14 cellular contexts compared by ENCODE assay signal in the genomic region with DNA sequence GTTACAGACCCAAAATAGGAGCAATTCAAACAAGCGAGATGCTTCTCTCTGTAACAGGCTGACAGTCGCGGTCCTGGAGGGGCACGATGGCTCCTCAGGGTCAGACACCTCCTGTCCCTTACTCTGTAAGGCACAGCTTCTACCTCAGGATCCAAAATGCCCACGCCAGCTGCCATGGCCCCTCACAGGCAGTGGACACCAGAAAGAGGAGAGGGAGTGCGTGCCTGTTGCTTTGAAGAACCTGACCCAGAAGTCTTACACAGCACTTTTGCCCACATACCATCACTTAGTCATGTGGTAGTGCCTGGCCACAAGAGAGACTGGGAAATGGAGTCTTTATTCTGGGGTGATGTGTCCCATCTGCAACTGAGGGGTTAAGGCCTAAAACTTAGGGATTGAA. TPM values are rescaled to one million over a fixed set of nuclear protein-coding genes. Genes with fewer than 3 reads are reported as not detected.
DNase-seq lines count a peak whose midpoint lies in the region; ATAC-seq and TF ChIP-seq lines count a peak whose summit lies in the region.
"Had no signal": no experiment of that assay in that cellular context is flagged by ENCODE, and none has a peak within 500 bp of the region (broad histone marks: within the 10 kb centered on the region; RNA-seq: fewer than 3 reads in every experiment).

No MANE protein-coding gene starts in this region.

- no peaks in the 10 kb centered on the region for H4K20me1 ChIP-seq in SK-N-SH (ENCODE audit: insufficient read depth)

- no peak for TF ChIP-seq EP300 in SK-N-SH (IDR thresholded peaks at IDR 0.05; ENCODE audit: borderline replicate concordance in 1 of 2, low read depth in 1 of 2, low read length in 1 of 2)

- no peak overlapping the region for H3K27ac ChIP-seq in CD4-positive, CD25-positive, alpha-beta regulatory T cell (ENCODE audit: insufficient read depth, low read length, poor library complexity, severe bottlenecking)
- H3K27ac ChIP-seq in SK-N-SH (ENCODE audit: low read depth in 2 of 2, low read length in 1 of 2): no peak overlapping the region; a peak in 1 of 4 replicates
- H3K27ac ChIP-seq in gastrocnemius medialis: peak overlapping the region; percentile 56 to 70 (median 64)
- H3K27ac ChIP-seq: SJSA1 had no signal

- H3K27me3 ChIP-seq in CD4-positive, CD25-positive, alpha-beta regulatory T cell (ENCODE audit: control insufficient read depth, insufficient read depth, low read length): no peaks in the 10 kb centered on the region
- H3K27me3 ChIP-seq in SK-N-SH (ENCODE audit: insufficient read depth) (no peaks in the 10 kb centered on the region), gastrocnemius medialis (no peaks in the 10 kb centered on the region)
- H3K27me3 ChIP-seq: SJSA1 had no signal

- H3K4me3 ChIP-seq in CD4-positive, CD25-positive, alpha-beta regulatory T cell (ENCODE audit: low read depth, low read length): no peak overlapping the region
- H3K4me3 ChIP-seq in SK-N-SH (ENCODE audit: low read depth in 2 of 2, low read length in 1 of 2) (no peak overlapping the region), gastrocnemius medialis (no peak overlapping the region)
- H3K4me3 ChIP-seq: SJSA1 had no signal

- no peaks in the 10 kb centered on the region for H3K4me1 ChIP-seq in CD4-positive, CD25-positive, alpha-beta regulatory T cell (ENCODE audit: control insufficient read depth, insufficient read depth, low read length, poor library complexity, severe bottlenecking)
- H3K4me1 ChIP-seq in SK-N-SH (ENCODE audit: control insufficient read depth in 1 of 2, insufficient read depth in 2 of 2, low read depth in 1 of 2, low read length in 1 of 2): peaks cover 15 to 31% of the 10 kb centered on the region in 2 experiments; a peak in 3 of 4 replicates
- peaks cover 29 to 33% of the 10 kb centered on the region in 2 donors for H3K4me1 ChIP-seq in gastrocnemius medialis

- no peak overlapping the region for H3K4me3 Mint-ChIP-seq in CD4-positive, CD25-positive, alpha-beta regulatory T cell
- H3K4me3 Mint-ChIP-seq in activated naive CD4-positive, alpha-beta T cell treated with anti-CD3 and anti-CD28 coated beads for 36 hours: no peak overlapping the region
- H3K4me3 Mint-ChIP-seq: CD4-positive, alpha-beta memory T cell had no signal

- DNase-seq in CD4-positive, CD25-positive, alpha-beta regulatory T cell: no peak
- DNase-seq in SK-N-SH (no peak), hepatic stellate cell (ENCODE audit: low spot score) (peak; percentile 35), gastrocnemius medialis (no peak), HK-2 (ENCODE audit: unreplicated experiment) (no peak), DMS53 (lab: John Stamatoyannopoulos, UW) (no peak)
- no peak for DNase-seq in stimulated activated CD8-positive, alpha-beta memory T cell treated with anti-CD3 and anti-CD28 coated beads, Interleukin-4, amount 100 ng/mL, for 48 hours
- DNase-seq in activated naive CD4-positive, alpha-beta T cell treated with anti-CD3 and anti-CD28 coated beads for 36 hours: no peak
- DNase-seq: activated CD4-positive, CD25-positive, alpha-beta regulatory T cell; amniotic stem cell; CD4-positive, alpha-beta memory T cell; NCI-H1105; stimulated activated CD4-positive, alpha-beta T cell treated with anti-CD3 and anti-CD28 coated beads, Interleukin-12 subunit alpha, Interleukin-12 subunit beta, amount 100 ng/mL, for 4 hours had no signal

- TF ChIP-seq CTCF in SK-N-SH (IDR thresholded peaks at IDR 0.05) (no peak), gastrocnemius medialis (IDR thresholded peaks at IDR 0.05 in 4 of 5, conservative IDR thresholded peaks at IDR 0.05 in 1 of 5) (no peak)

- peaks cover 0 to 8% (median 4%) of the 10 kb centered on the region in 4 donors for H3K4me1 Mint-ChIP-seq in CD4-positive, CD25-positive, alpha-beta regulatory T cell
- H3K4me1 Mint-ChIP-seq in activated naive CD4-positive, alpha-beta T cell treated with anti-CD3 and anti-CD28 coated beads for 36 hours (ENCODE audit: low read depth): peaks cover 1% of the 10 kb centered on the region

- no peak for ATAC-seq in CD4-positive, CD25-positive, alpha-beta regulatory T cell (ENCODE audit: low read depth in 2 of 2)
- peak; percentile 72 to 80 for ATAC-seq in gastrocnemius medialis

- no peaks in the 10 kb centered on the region for H3K9me3 ChIP-seq in CD4-positive, CD25-positive, alpha-beta regulatory T cell (ENCODE audit: control insufficient read depth in 2 of 2, low read length in 2 of 2)
- peaks cover 2% of the 10 kb centered on the region; the same call in 1 of the 2 replicates for H3K9me3 ChIP-seq in SK-N-SH
- H3K9me3 ChIP-seq in gastrocnemius medialis: no peaks in the 10 kb centered on the region
- H3K9me3 ChIP-seq: SJSA1 had no signal

- peak overlapping the region in 2 of 3 donors; percentile 21 to 51 for H3K27ac Mint-ChIP-seq in CD4-positive, CD25-positive, alpha-beta regulatory T cell
- no peak overlapping the region for H3K27ac Mint-ChIP-seq in activated naive CD4-positive, alpha-beta T cell treated with anti-CD3 and anti-CD28 coated beads for 36 hours

- no peak overlapping the region for H2AFZ ChIP-seq in SK-N-SH (ENCODE audit: low read depth)

- no peaks in the 10 kb centered on the region for H3K36me3 ChIP-seq in CD4-positive, CD25-positive, alpha-beta regulatory T cell (ENCODE audit: control insufficient read depth, insufficient read depth, low read length)
- peaks cover 0 to under 1% of the 10 kb centered on the region in 2 experiments for H3K36me3 ChIP-seq in SK-N-SH (replicated peaks in 1 of 2; ENCODE audit: control insufficient read depth in 1 of 2, insufficient read depth in 2 of 2, low read length in 1 of 2)
- no peaks in the 10 kb centered on the region for H3K36me3 ChIP-seq in gastrocnemius medialis
- H3K36me3 ChIP-seq: SJSA1 had no signal

- peaks cover 0 to 4% (median 0%) of the 10 kb centered on the region in 7 donors for H3K9me3 Mint-ChIP-seq in CD4-positive, CD25-positive, alpha-beta regulatory T cell
- H3K9me3 Mint-ChIP-seq in activated naive CD4-positive, alpha-beta T cell treated with anti-CD3 and anti-CD28 coated beads for 36 hours: peaks cover 2% of the 10 kb centered on the region

- POLR2A ChIA-PET in SK-N-SH (lab: Yijun Ruan, JAX): no interaction called here

- CTCF ChIA-PET in SK-N-SH (lab: Yijun Ruan, JAX): interaction anchor here (0.9 to 2.3 kb wide), 4 partner anchors 37 to 91 kb away, joined by 3 to 7 read pairs (median 4); no protein-coding TSS in a partner anchor
- CTCF ChIA-PET in activated naive CD4-positive, alpha-beta T cell treated with anti-CD3 and anti-CD28 coated beads for 36 hours (lab: Charles Lee): no interaction called here

- TF ChIP-seq RAD21 in SK-N-SH (IDR thresholded peaks at IDR 0.05; ENCODE audit: low read length): no peak

- no peak overlapping the region for H3K4me2 ChIP-seq in SK-N-SH

- H3K27me3 Mint-ChIP-seq in CD4-positive, CD25-positive, alpha-beta regulatory T cell: no peaks in the 10 kb centered on the region
- no peaks in the 10 kb centered on the region for H3K27me3 Mint-ChIP-seq in activated naive CD4-positive, alpha-beta T cell treated with anti-CD3 and anti-CD28 coated beads for 36 hours (ENCODE audit: low read depth)
- H3K27me3 Mint-ChIP-seq: CD4-positive, alpha-beta memory T cell had no signal

- 99% methylated on average over 5 of the region's 6 CpGs for WGBS in SK-N-SH (ENCODE audit: low lambda C conversion rate)

- in situ Hi-C loops in gastrocnemius medialis (cut with MboI; ENCODE audit: low sequenced_read_pairs in 4 of 4): no loop called here

- no peaks in the 10 kb centered on the region for H3K9me2 ChIP-seq in SK-N-SH

- no peak overlapping the region for H3K9ac ChIP-seq in SK-N-SH

- intact Hi-C loops in gastrocnemius medialis (cut with DNase I; ENCODE audit: low total_unique reads): no loop called here
- intact Hi-C loops in activated naive CD4-positive, alpha-beta T cell treated with anti-CD3 and anti-CD28 coated beads for 36 hours (cut with micrococcal nuclease): no loop called here

- TF ChIP-seq POLR2A in gastrocnemius medialis (IDR thresholded peaks at IDR 0.05): no peak

- H3K36me3 Mint-ChIP-seq in CD4-positive, CD25-positive, alpha-beta regulatory T cell: peaks cover 12% of the 10 kb centered on the region
- H3K36me3 Mint-ChIP-seq in activated naive CD4-positive, alpha-beta T cell treated with anti-CD3 and anti-CD28 coated beads for 36 hours (ENCODE audit: low read depth): peaks cover 4% of the 10 kb centered on the region

- H3F3A ChIP-seq in SK-N-SH (replicated peaks; ENCODE audit: insufficient read depth): peaks cover 15% of the 10 kb centered on the region

- peaks cover 34% of the 10 kb centered on the region for H3K79me2 ChIP-seq in SK-N-SH (ENCODE audit: insufficient read depth)

TF ChIP-seq in SK-N-SH, 30 proteins besides CTCF, POLR2A, EP300 and RAD21:
- TF ChIP-seq FOXJ3 (CRISPR knock-in tag; IDR thresholded peaks at IDR 0.05): no peak
- TF ChIP-seq, protein P1, sequence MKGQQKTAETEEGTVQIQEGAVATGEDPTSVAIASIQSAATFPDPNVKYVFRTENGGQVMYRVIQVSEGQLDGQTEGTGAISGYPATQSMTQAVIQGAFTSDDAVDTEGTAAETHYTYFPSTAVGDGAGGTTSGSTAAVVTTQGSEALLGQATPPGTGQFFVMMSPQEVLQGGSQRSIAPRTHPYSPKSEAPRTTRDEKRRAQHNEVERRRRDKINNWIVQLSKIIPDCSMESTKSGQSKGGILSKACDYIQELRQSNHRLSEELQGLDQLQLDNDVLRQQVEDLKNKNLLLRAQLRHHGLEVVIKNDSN (IDR thresholded peaks at IDR 0.05; ENCODE audit: borderline replicate concordance, low read depth): peak; percentile 48; the same call in 1 of the 2 replicates

RNA-seq across cellular contexts. Expression of a gene that starts 11.6 kb away (rescaled TPM):
- total RNA-seq in CD4-positive, CD25-positive, alpha-beta regulatory T cell: 33.9 TPM
- 1 to 10 TPM; 5.5 to 9.2 (median 8.3) TPM for polyA plus RNA-seq in CD4-positive, CD25-positive, alpha-beta regulatory T cell
- polyA plus RNA-seq in SK-N-SH (2012; rRNA removed): 23.5 and 24.6 TPM in 2 replicates
- polyA plus RNA-seq in SK-N-SH (2012; cell fraction: cytosol; rRNA removed): 16.8 and 22.1 TPM in 2 replicates
- 46.2 and 46.5 TPM in 2 replicates for polyA plus RNA-seq in SK-N-SH (2012; cell fraction: nucleus; rRNA removed)
- total RNA-seq in gastrocnemius medialis: 10 to 100 TPM; 22.8 to 55.5 (median 28.5) TPM
- total RNA-seq in activated naive CD4-positive, alpha-beta T cell treated with anti-CD3 and anti-CD28 coated beads for 36 hours: 10 to 100 TPM; 25.7 to 26.1 TPM

Comparison
In these comparisons a context has a peak if more than half of its experiments do, and no peak if none do; other contexts are left out.
1. ATAC-seq: peak in gastrocnemius medialis (2 of 2); none in CD4-positive, CD25-positive, alpha-beta regulatory T cell (0 of 2).
2. H3K27ac ChIP-seq: peak in gastrocnemius medialis (4 of 4); none in CD4-positive, CD25-positive, alpha-beta regulatory T cell (single experiment) and SK-N-SH (0 of 2).